In genomic region chr7:79452495-79453265, GRCh38 we compare ENCODE assay signal across 8 cellular contexts. TPM values are rescaled to one million over a fixed set of nuclear protein-coding genes. Genes with fewer than 3 reads are reported as not detected.
A peak's percentile ranks its signal among the peaks of the same experiment; 100 is the strongest.
DNase-seq lines count a peak whose midpoint lies in the region; ATAC-seq and TF ChIP-seq lines count a peak whose summit lies in the region.

No MANE protein-coding gene starts in this region.

- H3K9me3 ChIP-seq in SJCRH30 (replicated peaks) = no peaks in the 10 kb centered on the region

- H3K27ac Mint-ChIP-seq in naive thymus-derived CD8-positive, alpha-beta T cell = peak overlapping the region; percentile 12 to 96 (median 89)

- H3K4me1 ChIP-seq in SJCRH30 = no peaks in the 10 kb centered on the region

- POLR2A ChIA-PET in naive thymus-derived CD8-positive, alpha-beta T cell (lab: Charles Lee) = interaction anchor here (0.6 to 0.7 kb wide), 2 partner anchors 95 to 457 kb away, joined by 3 to 6 read pairs; no protein-coding TSS in a partner anchor

- TF ChIP-seq CTCF in fibroblast of villous mesenchyme (IDR thresholded peaks at IDR 0.05; ENCODE audit: insufficient read depth, low read depth, low read length) = no peak

- peaks cover 0 to 11% (median 0%) of the 10 kb centered on the region in 9 donors for H3K9me3 Mint-ChIP-seq in naive thymus-derived CD8-positive, alpha-beta T cell

- peaks cover 15 to 32% (median 21%) of the 10 kb centered on the region in 4 donors for H3K4me1 Mint-ChIP-seq in naive thymus-derived CD8-positive, alpha-beta T cell

- no peaks in the 10 kb centered on the region for H3K27me3 ChIP-seq in SJCRH30

- H3K4me3 ChIP-seq in SJCRH30 (peak overlapping the region; percentile 74), fibroblast of villous mesenchyme (ENCODE audit: low read depth, low read length) (peak overlapping the region; percentile 94)

- ATAC-seq in naive thymus-derived CD8-positive, alpha-beta T cell = peak; percentile 22 to 24
- ATAC-seq in GM18511 (IDR thresholded peaks at IDR 0.05; ENCODE audit: unreplicated experiment) = no peak
- ATAC-seq in HG02981 (IDR thresholded peaks at IDR 0.05; ENCODE audit: unreplicated experiment) = no peak
- no peak for ATAC-seq in GM21381 (IDR thresholded peaks at IDR 0.05; ENCODE audit: unreplicated experiment)

- DNase-seq in ELR (ENCODE audit: low read depth) (peak; percentile 49), SJCRH30 (peak; percentile 13), fibroblast of villous mesenchyme (ENCODE audit: low read depth) (peak; percentile 47), amniotic stem cell (lab: John Stamatoyannopoulos, UW) (no peak)
- peak in 4 of 10 donors; percentile 11 to 65 (median 23) for DNase-seq in naive thymus-derived CD8-positive, alpha-beta T cell

- 0 out of 2 replicates have a peak overlapping the region, but pooled peaks have one; percentile 0 for H3K27ac ChIP-seq in SJCRH30

- H3K36me3 ChIP-seq in SJCRH30 = no peaks in the 10 kb centered on the region

- no peaks in the 10 kb centered on the region for H3K36me3 Mint-ChIP-seq in naive thymus-derived CD8-positive, alpha-beta T cell

- H3K4me3 Mint-ChIP-seq in naive thymus-derived CD8-positive, alpha-beta T cell = peak overlapping the region; percentile 82 to 96 (median 92)

- H3K27me3 Mint-ChIP-seq in naive thymus-derived CD8-positive, alpha-beta T cell = peaks cover 6 to 48% (median 33%) of the 10 kb centered on the region in 5 donors

RNA-seq across cellular contexts. Expression of gene MAGI2, which starts 0.8 kb away (rescaled TPM):
- 1.8 and 2.4 TPM in 2 replicates for total RNA-seq in SJCRH30 (2014; rRNA removed; shearing (Covaris generic))
- total RNA-seq in fibroblast of villous mesenchyme = 20.0 and 24.6 TPM in 2 replicates
- total RNA-seq in naive thymus-derived CD8-positive, alpha-beta T cell = under 1 TPM; 0.58 to 0.65 TPM
- polyA plus RNA-seq in naive thymus-derived CD8-positive, alpha-beta T cell = under 1 TPM in 2 of 3 donors, not detected in 1; 0.02 to 0.16 TPM

Comparison
In these comparisons a context has a peak if more than half of its experiments do, and no peak if none do; other contexts are left out.
1. ATAC-seq: peak in naive thymus-derived CD8-positive, alpha-beta T cell (2 of 2); none in GM18511 (single experiment), HG02981 (single experiment) and GM21381 (single experiment).